In the genomic region with DNA sequence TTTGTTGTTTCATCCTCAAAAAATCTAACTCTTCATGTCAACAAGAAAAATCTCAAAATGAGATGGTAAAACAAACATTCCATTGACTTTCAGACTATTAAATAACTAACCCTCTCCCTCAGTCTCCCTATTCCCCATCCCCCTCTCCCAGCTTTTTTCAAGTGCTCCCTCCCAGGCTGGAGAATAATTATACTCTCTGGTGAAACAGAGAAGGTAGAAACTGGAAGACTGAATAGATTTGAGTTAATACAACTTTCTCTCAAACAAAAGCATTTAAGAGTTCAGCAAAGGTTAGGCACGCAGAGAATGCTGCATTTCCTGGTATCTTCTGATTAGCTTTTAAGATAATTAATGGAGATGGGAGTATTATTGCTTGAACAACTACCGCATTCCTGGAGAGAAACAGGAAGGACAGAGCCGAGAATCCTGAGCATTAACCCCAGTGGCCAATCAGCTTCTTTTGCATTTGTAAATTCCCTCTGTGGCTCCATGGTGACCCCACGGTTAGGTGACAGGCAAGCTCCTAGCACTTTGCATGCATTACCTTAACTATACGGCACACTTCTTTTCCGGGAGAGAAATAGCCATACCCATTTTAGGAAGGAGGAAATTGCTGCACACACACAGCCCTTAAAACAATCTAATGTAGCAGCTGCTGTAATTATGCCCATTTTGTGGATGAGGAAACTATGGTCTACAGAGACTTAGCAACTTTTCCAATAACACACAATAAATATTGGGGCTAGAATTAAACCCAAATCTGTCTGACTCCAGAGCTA, we compare ENCODE assay signal across 24 cellular contexts.
DNase-seq lines count a peak whose midpoint lies in the region; ATAC-seq, FAIRE-seq and TF ChIP-seq lines count a peak whose summit lies in the region.
"Had no signal": no experiment of that assay in that cellular context is flagged by ENCODE, and none has a peak within 500 bp of the region (broad histone marks: within the 10 kb centered on the region; RNA-seq: fewer than 3 reads in every experiment).

No MANE protein-coding gene starts in this region.

- H3K79me2 ChIP-seq in astrocyte (ENCODE audit: insufficient read depth, low read length) = no peaks in the 10 kb centered on the region
- no peaks in the 10 kb centered on the region for H3K79me2 ChIP-seq in smooth muscle cell (ENCODE audit: low read depth)
- no peaks in the 10 kb centered on the region for H3K79me2 ChIP-seq in mammary epithelial cell (ENCODE audit: insufficient read depth, low read length)

- in situ Hi-C loops in mammary epithelial cell (cut with MboI; ENCODE audit: low sequenced_read_pairs in 2 of 2) = no loop called here

- peaks cover 14% of the 10 kb centered on the region for H3K4me1 Mint-ChIP-seq in astrocyte (ENCODE audit: low read depth, unreplicated experiment)

- BruUV-seq in mammary epithelial cell (replicated peaks; lab: Mats Ljungman, UMichigan) = no TSS peak

- WGBS in smooth muscle cell (ENCODE audit: low lambda C conversion rate) = 30% methylated on average over 6 of the region's 6 CpGs
- WGBS in mammary epithelial cell (ENCODE audit: low coverage, missing lambda C conversion rate) = 80% methylated on average over 6 of the region's 6 CpGs

- H3K27me3 ChIP-seq in HUES6 (ENCODE audit: control insufficient read depth, insufficient read depth, low read length) (no peaks in the 10 kb centered on the region), astrocyte (ENCODE audit: insufficient read depth, low read length) (peaks cover 8% of the 10 kb centered on the region), smooth muscle cell (ENCODE audit: low read depth) (no peaks in the 10 kb centered on the region), mammary epithelial cell (ENCODE audit: insufficient read depth, low read length) (no peaks in the 10 kb centered on the region)
- H3K27me3 ChIP-seq: esophagus muscularis mucosa, testis had no signal

- H3F3A ChIP-seq in smooth muscle cell (ENCODE audit: low read depth) = no peaks in the 10 kb centered on the region

- intact Hi-C loops in mammary epithelial cell (cut with micrococcal nuclease) = no loop called here

- dilution Hi-C loops in mammary epithelial cell (cut with HindIII; ENCODE audit: low sequenced_read_pairs) = no loop called here

- H3K27ac ChIP-seq in HUES6 (ENCODE audit: low read depth, low read length) = peak overlapping the region; percentile 68
- H3K27ac ChIP-seq in astrocyte (ENCODE audit: low read depth, low read length) = no peak overlapping the region
- H3K27ac ChIP-seq in smooth muscle cell (ENCODE audit: low read depth) = no peak overlapping the region
- H3K27ac ChIP-seq in mammary epithelial cell (ENCODE audit: insufficient read depth, low read depth, low read length) = no peak overlapping the region
- H3K27ac ChIP-seq: dorsolateral prefrontal cortex, esophagus muscularis mucosa, prostate gland, testis had no signal

- H3K27ac Mint-ChIP-seq in astrocyte (ENCODE audit: unreplicated experiment) = no peak overlapping the region
- H3K27ac Mint-ChIP-seq: activated naive CD4-positive, alpha-beta T cell treated with anti-CD3 and anti-CD28 coated beads, Interleukin-2, amount 50 U/mL, for 72 hours; activated T-cell treated with anti-CD3 and anti-CD28 coated beads, Interleukin-2, amount 50 U/mL, for 24 hours had no signal

- no peak for TF ChIP-seq CTCF in astrocyte (IDR thresholded peaks at IDR 0.05; ENCODE audit: insufficient read depth, low read depth, low read length)
- TF ChIP-seq CTCF in smooth muscle cell (IDR thresholded peaks at IDR 0.05; ENCODE audit: borderline replicate concordance, insufficient read depth, poor library complexity, severe bottlenecking) = no peak
- TF ChIP-seq CTCF in mammary epithelial cell (conservative IDR thresholded peaks at IDR 0.05 in 1 of 2, IDR thresholded peaks at IDR 0.05 in 1 of 2; ENCODE audit: extremely low read depth in 1 of 2, insufficient read depth in 1 of 2, low read depth in 1 of 2, low read length in 2 of 2) = no peak

- H3K4me3 ChIP-seq in HUES6 (ENCODE audit: low read depth, low read length) (no peak overlapping the region; the same call in 1 of the 2 replicates), astrocyte (ENCODE audit: insufficient read depth, low read depth, low read length) (no peak overlapping the region), smooth muscle cell (no peak overlapping the region), mammary epithelial cell (replicated peaks in 1 of 3; ENCODE audit: insufficient read depth in 1 of 3, low read depth in 2 of 3, low read length in 3 of 3) (no peak overlapping the region)
- H3K4me3 ChIP-seq: dorsolateral prefrontal cortex, esophagus muscularis mucosa, prostate gland, testis had no signal

- H3K36me3 Mint-ChIP-seq in astrocyte (ENCODE audit: low read depth, unreplicated experiment) = peaks cover 4% of the 10 kb centered on the region

- peaks cover 33% of the 10 kb centered on the region for H3K9me3 ChIP-seq in HUES6 (ENCODE audit: control insufficient read depth, insufficient read depth, low read depth, low read length)
- peaks cover 18% of the 10 kb centered on the region for H3K9me3 ChIP-seq in astrocyte (ENCODE audit: insufficient read depth, low read depth, low read length)
- H3K9me3 ChIP-seq in smooth muscle cell (replicated peaks; ENCODE audit: low read depth) = peaks cover 20% of the 10 kb centered on the region
- H3K9me3 ChIP-seq in mammary epithelial cell (replicated peaks; ENCODE audit: insufficient read depth, low read length) = peaks cover 9% of the 10 kb centered on the region
- H3K9me3 ChIP-seq: testis had no signal

- H3K4me3 Mint-ChIP-seq in astrocyte (ENCODE audit: unreplicated experiment) = no peak overlapping the region
- H3K4me3 Mint-ChIP-seq: activated T-cell treated with anti-CD3 and anti-CD28 coated beads, Interleukin-2, amount 50 U/mL, for 24 hours had no signal

- ATAC-seq in HG02970 (IDR thresholded peaks at IDR 0.05; ENCODE audit: low FRiP score, unreplicated experiment) (no peak), HG03354 (IDR thresholded peaks at IDR 0.05; ENCODE audit: poor library complexity, severe bottlenecking, unreplicated experiment) (no peak)
- ATAC-seq: activated naive CD4-positive, alpha-beta T cell treated with anti-CD3 and anti-CD28 coated beads, Interleukin-2, amount 50 U/mL, for 72 hours; left lobe of liver had no signal

- H2AFZ ChIP-seq in astrocyte (ENCODE audit: low read depth, low read length) (no peak overlapping the region), smooth muscle cell (ENCODE audit: low read depth) (no peak overlapping the region), mammary epithelial cell (ENCODE audit: low read depth, low read length) (no peak overlapping the region)

- H3K36me3 ChIP-seq in HUES6 (ENCODE audit: control insufficient read depth, insufficient read depth, low read length) = no peaks in the 10 kb centered on the region
- H3K36me3 ChIP-seq in astrocyte (ENCODE audit: insufficient read depth, low read length) = no peaks in the 10 kb centered on the region
- H3K36me3 ChIP-seq in smooth muscle cell (ENCODE audit: low read depth) = no peaks in the 10 kb centered on the region
- H3K36me3 ChIP-seq in mammary epithelial cell (ENCODE audit: insufficient read depth, low read length) = no peaks in the 10 kb centered on the region
- H3K36me3 ChIP-seq: esophagus muscularis mucosa, prostate gland had no signal

- H3K9ac ChIP-seq in HUES6 (ENCODE audit: low read length) = no peak overlapping the region
- no peak overlapping the region for H3K9ac ChIP-seq in astrocyte (ENCODE audit: low read length)
- no peak overlapping the region for H3K9ac ChIP-seq in smooth muscle cell (ENCODE audit: low read depth)
- H3K9ac ChIP-seq in mammary epithelial cell (ENCODE audit: insufficient read depth, low read length) = no peak overlapping the region

- H4K20me1 ChIP-seq in astrocyte (ENCODE audit: insufficient read depth, low read length) = no peaks in the 10 kb centered on the region
- H4K20me1 ChIP-seq in smooth muscle cell (ENCODE audit: low read depth) = no peaks in the 10 kb centered on the region
- H4K20me1 ChIP-seq in mammary epithelial cell (ENCODE audit: insufficient read depth, low read length) = no peaks in the 10 kb centered on the region

- no peak for FAIRE-seq in astrocyte (lab: Jason Lieb, UNC)
- FAIRE-seq: bronchial epithelial cell, GM12891, RCC 7860 had no signal

- peaks cover 31% of the 10 kb centered on the region for H3K9me3 Mint-ChIP-seq in astrocyte (ENCODE audit: unreplicated experiment)

- H3K4me1 ChIP-seq in HUES6 (ENCODE audit: control insufficient read depth, insufficient read depth, low read length) = peaks cover 47% of the 10 kb centered on the region
- H3K4me1 ChIP-seq in astrocyte (ENCODE audit: insufficient read depth, low read length) = no peaks in the 10 kb centered on the region
- H3K4me1 ChIP-seq in smooth muscle cell (ENCODE audit: low read depth) = peaks cover 10% of the 10 kb centered on the region
- peaks cover 17% of the 10 kb centered on the region for H3K4me1 ChIP-seq in mammary epithelial cell (ENCODE audit: insufficient read depth, low read length)
- H3K4me1 ChIP-seq: esophagus muscularis mucosa, prostate gland, testis had no signal

- H3K4me2 ChIP-seq in astrocyte (ENCODE audit: low read length) (peak overlapping the region; percentile 14), smooth muscle cell (peak overlapping the region; percentile 52), mammary epithelial cell (ENCODE audit: insufficient read depth, low read depth, low read length) (no peak overlapping the region)

- DNase-seq in astrocyte (ENCODE audit: low read depth) (no peak), kidney tubule cell (ENCODE audit: low spot score) (peak; percentile 82), smooth muscle cell (lab: John Stamatoyannopoulos, UW; ENCODE audit: unreplicated experiment) (no peak), mammary epithelial cell (no peak)
- DNase-seq: activated CD4-positive, alpha-beta T cell treated with anti-CD3 and anti-CD28 coated beads, Interleukin-2, amount 50 U/mL, for 4 hours; activated T-cell treated with anti-CD3 and anti-CD28 coated beads, Interleukin-2, amount 50 U/mL, for 24 hours; dorsolateral prefrontal cortex; GF-D8; glutamatergic neuron; KBM-7; NCI-H1092; NCI-H2081 treated with DMSO at 0.1 percent for 48 hours; NCI-H774; testis had no signal

- CTCF ChIA-PET in mammary epithelial cell (lab: Charles Lee; ENCODE audit: low non-redundant PET) = no interaction called here

- peaks cover 29% of the 10 kb centered on the region for H3K27me3 Mint-ChIP-seq in astrocyte (ENCODE audit: low read depth, unreplicated experiment)
